10 cellular contexts compared by ENCODE assay signal in the genomic region with DNA sequence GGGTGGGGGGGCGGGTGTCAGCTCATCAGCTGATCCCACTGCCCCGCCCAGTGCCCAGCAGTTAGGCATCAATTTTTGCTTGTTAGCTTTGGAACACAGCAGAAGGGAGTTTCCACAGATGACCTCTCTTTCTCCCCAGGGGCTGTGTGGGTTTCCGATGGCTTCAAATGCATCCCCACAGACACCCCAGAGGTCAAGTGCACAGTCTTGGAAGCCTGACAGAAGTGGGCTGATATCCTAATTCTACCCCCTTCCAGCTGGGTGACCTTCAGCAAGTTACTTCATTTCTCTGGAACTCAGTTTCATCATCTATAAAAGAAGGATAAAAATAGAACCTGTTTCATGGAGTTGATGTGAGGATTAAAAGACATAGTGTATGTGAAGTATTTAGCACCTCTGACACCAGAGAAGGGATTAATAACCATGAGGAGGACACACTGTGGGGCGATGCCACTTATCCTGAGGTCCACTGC. TPM values are rescaled to one million over a fixed set of nuclear protein-coding genes. Genes with fewer than 3 reads are reported as not detected.
DNase-seq lines count a peak whose midpoint lies in the region; ATAC-seq and TF ChIP-seq lines count a peak whose summit lies in the region.
"Had no signal": no experiment of that assay in that cellular context is flagged by ENCODE, and none has a peak within 500 bp of the region (broad histone marks: within the 10 kb centered on the region; RNA-seq: fewer than 3 reads in every experiment).

No MANE protein-coding gene starts in this region.

- peaks cover 51% of the 10 kb centered on the region for H3K36me3 Mint-ChIP-seq in activated naive CD4-positive, alpha-beta T cell treated with anti-CD3 and anti-CD28 coated beads, Interleukin-2, amount 10 ng/mL, durations not matched to agents 7 days and 5 days
- H3K36me3 Mint-ChIP-seq in endothelial cell (ENCODE audit: low read depth, unreplicated experiment): peaks cover 10% of the 10 kb centered on the region

- CTCF ChIA-PET in activated naive CD4-positive, alpha-beta T cell treated with anti-CD3 and anti-CD28 coated beads, Interleukin-2, amount 10 ng/mL, durations not matched to agents 7 days and 5 days (lab: Charles Lee): no interaction called here

- no peaks in the 10 kb centered on the region for H3K27me3 Mint-ChIP-seq in activated naive CD4-positive, alpha-beta T cell treated with anti-CD3 and anti-CD28 coated beads, Interleukin-2, amount 10 ng/mL, durations not matched to agents 7 days and 5 days
- H3K27me3 Mint-ChIP-seq in endothelial cell (ENCODE audit: unreplicated experiment): peaks cover 6% of the 10 kb centered on the region

- DNase-seq in activated naive CD4-positive, alpha-beta T cell treated with anti-CD3 and anti-CD28 coated beads, Interleukin-2, amount 10 ng/mL, durations not matched to agents 7 days and 5 days: no peak
- no peak for DNase-seq in activated naive CD4-positive, alpha-beta T cell (lab: John Stamatoyannopoulos, UW)
- DNase-seq in epithelial cell of proximal tubule (ENCODE audit: low read depth) (peak; percentile 26), transverse colon (peak; percentile 26), NOMO-1 treated with dmso at 0.1 percent for 144 hours (lab: John Stamatoyannopoulos, UW; ENCODE audit: unreplicated experiment) (no peak), endothelial cell (ENCODE audit: low spot score) (no peak)
- DNase-seq in stimulated activated CD4-positive, alpha-beta T cell treated with anti-CD3 and anti-CD28 coated beads, Interleukin-12 subunit alpha, Interleukin-12 subunit beta, amount 100 ng/mL, for 4 hours: no peak
- DNase-seq: NCI-H2029 treated with DMSO at 0.1 percent for 48 hours had no signal

- no peak for TF ChIP-seq EP300 in transverse colon (IDR thresholded peaks at IDR 0.05; ENCODE audit: low read depth)

- no peaks in the 10 kb centered on the region for H3K9me3 ChIP-seq in transverse colon
- H3K9me3 ChIP-seq: ascending aorta had no signal

- peaks cover 71% of the 10 kb centered on the region for H3K4me1 Mint-ChIP-seq in activated naive CD4-positive, alpha-beta T cell treated with anti-CD3 and anti-CD28 coated beads, Interleukin-2, amount 10 ng/mL, durations not matched to agents 7 days and 5 days
- peaks cover 44% of the 10 kb centered on the region for H3K4me1 Mint-ChIP-seq in endothelial cell (ENCODE audit: unreplicated experiment)

- peaks cover 0 to 17% (median 14%) of the 10 kb centered on the region in 4 donors for H3K4me1 ChIP-seq in transverse colon

- no peak overlapping the region for H3K27ac ChIP-seq in transverse colon

- H3K9me3 Mint-ChIP-seq in activated naive CD4-positive, alpha-beta T cell treated with anti-CD3 and anti-CD28 coated beads, Interleukin-2, amount 10 ng/mL, durations not matched to agents 7 days and 5 days: no peaks in the 10 kb centered on the region
- H3K9me3 Mint-ChIP-seq in endothelial cell (ENCODE audit: unreplicated experiment): no peaks in the 10 kb centered on the region

- no peak overlapping the region for H3K4me3 Mint-ChIP-seq in activated naive CD4-positive, alpha-beta T cell treated with anti-CD3 and anti-CD28 coated beads, Interleukin-2, amount 10 ng/mL, durations not matched to agents 7 days and 5 days
- H3K4me3 Mint-ChIP-seq in endothelial cell (ENCODE audit: unreplicated experiment): no peak overlapping the region

- H3K27me3 ChIP-seq in transverse colon: no peaks in the 10 kb centered on the region
- H3K27me3 ChIP-seq: ascending aorta had no signal

- peak; percentile 30 for ATAC-seq in HG03060 (IDR thresholded peaks at IDR 0.05; ENCODE audit: low read depth, unreplicated experiment)

- intact Hi-C loops in transverse colon (cut with DNase I; ENCODE audit: low total_unique reads): no loop called here

- no peak overlapping the region for H3K4me3 ChIP-seq in epithelial cell of proximal tubule (ENCODE audit: low read depth, low read length)
- H3K4me3 ChIP-seq in transverse colon: no peak overlapping the region
- H3K4me3 ChIP-seq: ascending aorta had no signal

- no peak for TF ChIP-seq POLR2A in transverse colon (IDR thresholded peaks at IDR 0.05)

- peak overlapping the region; percentile 33 for H3K27ac Mint-ChIP-seq in activated naive CD4-positive, alpha-beta T cell treated with anti-CD3 and anti-CD28 coated beads, Interleukin-2, amount 10 ng/mL, durations not matched to agents 7 days and 5 days
- no peak overlapping the region for H3K27ac Mint-ChIP-seq in endothelial cell (ENCODE audit: unreplicated experiment)

- in situ Hi-C loops in transverse colon (cut with MboI; ENCODE audit: low pct_ligation_motif_present in 1 of 4, low pct_unique_long_range_greater_than_20kb in 1 of 4, low sequenced_read_pairs in 3 of 4): no loop called here

- TF ChIP-seq CTCF in epithelial cell of proximal tubule (conservative IDR thresholded peaks at IDR 0.05; ENCODE audit: low read depth, low read length) (no peak), transverse colon (IDR thresholded peaks at IDR 0.05) (no peak), endothelial cell (IDR thresholded peaks at IDR 0.05; ENCODE audit: unreplicated experiment) (no peak)

- 79% methylated on average over 4 of the region's 4 CpGs; no CpG with 5 or more reads in 1 of the 2 donors for WGBS in transverse colon (ENCODE audit: low coverage in 1 of 2), 2 donors

- H3K36me3 ChIP-seq in transverse colon: no peaks in the 10 kb centered on the region
- H3K36me3 ChIP-seq: ascending aorta had no signal

RNA-seq across cellular contexts. Expression of gene TTC9, which starts 22.0 kb away (rescaled TPM):
- total RNA-seq in epithelial cell of proximal tubule: 12.8 and 24.8 TPM in 2 replicates
- total RNA-seq in transverse colon: 1 to 10 TPM in 1 of 4 donors, under 1 TPM in 1, not detected in 2; 0.41 to 1.3 TPM
- 16.9 TPM for total RNA-seq in endothelial cell (ENCODE audit: unreplicated experiment)
- total RNA-seq: ascending aorta had no signal

Comparison
In these comparisons a context has a peak if more than half of its experiments do, and no peak if none do; other contexts are left out.
1. DNase-seq: peak in epithelial cell of proximal tubule (single experiment) and transverse colon (single experiment); none in activated naive CD4-positive, alpha-beta T cell treated with anti-CD3 and anti-CD28 coated beads, Interleukin-2, amount 10 ng/mL, durations not matched to agents 7 days and 5 days (single experiment), activated naive CD4-positive, alpha-beta T cell (0 of 4), stimulated activated CD4-positive, alpha-beta T cell treated with anti-CD3 and anti-CD28 coated beads, Interleukin-12 subunit alpha, Interleukin-12 subunit beta, amount 100 ng/mL, for 4 hours (single experiment), NOMO-1 treated with dmso at 0.1 percent for 144 hours (single experiment) and endothelial cell (single experiment).